Comparison of ENCODE assay signal across 13 cellular contexts in the genomic region with DNA sequence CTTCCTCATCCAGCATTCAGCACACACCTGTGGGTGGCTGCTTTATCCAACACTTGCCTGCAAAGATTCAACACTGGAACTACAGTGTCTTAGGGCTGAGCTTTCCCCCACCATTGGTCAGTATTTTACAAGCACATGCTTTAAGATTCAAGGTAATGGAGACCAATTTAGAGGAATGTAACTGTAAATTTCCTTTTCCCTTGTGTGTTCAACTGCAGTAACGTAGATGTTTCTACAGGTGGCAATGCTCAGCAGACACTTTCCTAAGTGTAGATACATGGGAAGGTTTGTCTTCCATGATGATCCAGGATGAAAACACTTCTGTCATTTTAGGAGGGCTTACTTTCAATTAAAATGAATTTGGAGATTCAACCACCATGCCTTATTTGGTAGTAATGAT.
DNase-seq lines count a peak whose midpoint lies in the region; ATAC-seq, FAIRE-seq and TF ChIP-seq lines count a peak whose summit lies in the region.
"Had no signal": no experiment of that assay in that cellular context is flagged by ENCODE, and none has a peak within 500 bp of the region (broad histone marks: within the 10 kb centered on the region; RNA-seq: fewer than 3 reads in every experiment).

No MANE protein-coding gene starts in this region.

- TF ChIP-seq RAD21 in HCT116 (IDR thresholded peaks at IDR 0.05; ENCODE audit: low read depth), result peak; percentile 10; the same call in 1 of the 2 replicates

- peak; percentile 76 for ATAC-seq in HCT116

- no peak overlapping the region for H2AFZ ChIP-seq in HCT116 (ENCODE audit: low read depth, low read length, poor library complexity, severe bottlenecking)

- no peak overlapping the region for H3K27ac ChIP-seq in HCT116 (ENCODE audit: low read depth, low read length)
- no peak overlapping the region for H3K27ac ChIP-seq in WERI-Rb-1
- H3K27ac ChIP-seq in kidney (ENCODE audit: low read depth in 2 of 2, low read length in 2 of 2), result no peak overlapping the region
- H3K27ac ChIP-seq: tibial nerve had no signal

- H3K4me2 ChIP-seq in HCT116 (ENCODE audit: low read length), result no peak overlapping the region

- intact Hi-C loops in HCT116 (cut with micrococcal nuclease), result no loop called here
- intact Hi-C loops in kidney (cut with DNase I), result no loop called here

- H3K79me2 ChIP-seq in HCT116 (ENCODE audit: insufficient read depth, low read length), result no peaks in the 10 kb centered on the region

- H3K27me3 ChIP-seq in BE2C (no peaks in the 10 kb centered on the region), HCT116 (ENCODE audit: insufficient read depth, low read length) (peaks cover 12% of the 10 kb centered on the region), WERI-Rb-1 (ENCODE audit: insufficient read depth, low read depth, severe bottlenecking) (no peaks in the 10 kb centered on the region)

- no peak for FAIRE-seq in kidney (lab: Jason Lieb, UNC)
- FAIRE-seq: G401.6 had no signal

- H3K4me3 ChIP-seq in BE2C (ENCODE audit: low read depth, low read length), result no peak overlapping the region
- no peak overlapping the region for H3K4me3 ChIP-seq in HCT116 (replicated peaks in 1 of 2; ENCODE audit: low read depth in 1 of 2, low read length in 2 of 2)
- no peak overlapping the region for H3K4me3 ChIP-seq in WERI-Rb-1 (ENCODE audit: low read depth, low read length)
- H3K4me3 ChIP-seq in kidney (ENCODE audit: low read length in 2 of 2), result no peak overlapping the region
- H3K4me3 ChIP-seq: tibial nerve had no signal

- TF ChIP-seq CTCF in BE2C (IDR thresholded peaks at IDR 0.05; ENCODE audit: low read depth, low read length), result peak; percentile 36
- peak in 2 of 3 experiments; percentile 46 to 48; a peak in 4 of 6 replicates for TF ChIP-seq CTCF in HCT116 (IDR thresholded peaks at IDR 0.05 in 2 of 3, conservative IDR thresholded peaks at IDR 0.05 in 1 of 3; ENCODE audit: borderline replicate concordance in 1 of 3, insufficient read depth in 1 of 3, low read depth in 2 of 3, low read length in 2 of 3)
- peak; percentile 57 for TF ChIP-seq CTCF in WERI-Rb-1 (IDR thresholded peaks at IDR 0.05; ENCODE audit: low read depth, low read length)
- peak; percentile 15 for TF ChIP-seq CTCF in kidney (IDR thresholded peaks at IDR 0.05; ENCODE audit: borderline replicate concordance, extremely low read depth, insufficient read depth)

- H3K36me3 ChIP-seq in BE2C, result no peaks in the 10 kb centered on the region
- no peaks in the 10 kb centered on the region for H3K36me3 ChIP-seq in HCT116 (ENCODE audit: control insufficient read depth in 1 of 2, insufficient read depth in 2 of 2, low read length in 2 of 2)
- H3K36me3 ChIP-seq in WERI-Rb-1, result no peaks in the 10 kb centered on the region
- H3K36me3 ChIP-seq in kidney (ENCODE audit: control insufficient read depth in 1 of 2, insufficient read depth in 2 of 2, low read length in 2 of 2), result no peaks in the 10 kb centered on the region
- H3K36me3 ChIP-seq: tibial nerve had no signal

- H3K9ac ChIP-seq in HCT116 (ENCODE audit: low read length) (no peak overlapping the region), kidney (ENCODE audit: low read length in 2 of 2) (no peak overlapping the region)

- H4K20me1 ChIP-seq in HCT116 (ENCODE audit: insufficient read depth), result no peaks in the 10 kb centered on the region

- POLR2A ChIA-PET in HCT116 (lab: Charles Lee), result no interaction called here

- H3K9me3 ChIP-seq in BE2C (no peaks in the 10 kb centered on the region), HCT116 (ENCODE audit: control insufficient read depth in 1 of 2, insufficient read depth in 1 of 2, low read depth in 1 of 2, low read length in 2 of 2) (no peaks in the 10 kb centered on the region), WERI-Rb-1 (ENCODE audit: severe bottlenecking) (no peaks in the 10 kb centered on the region), kidney (ENCODE audit: control insufficient read depth in 1 of 2, low read length in 2 of 2) (no peaks in the 10 kb centered on the region)
- H3K9me3 ChIP-seq: tibial nerve had no signal

- H3K9me2 ChIP-seq in HCT116 (ENCODE audit: insufficient read depth), result no peaks in the 10 kb centered on the region

- DNase-seq in BE2C (no peak), HCT116 (ENCODE audit: low read depth, low spot score) (peak; percentile 4), WERI-Rb-1 (no peak), kidney (no peak), ecto neural progenitor cell (ENCODE audit: low spot score) (no peak), NCI-H1105 treated with DMSO at 0.1 percent for 48 hours (lab: John Stamatoyannopoulos, UW) (no peak), HuH-7.5 (ENCODE audit: low spot score) (no peak)
- no peak for DNase-seq in activated CD8-positive, alpha-beta memory T cell treated with anti-CD3 and anti-CD28 coated beads, Interleukin-2, amount 50 U/mL, for 48 hours
- DNase-seq: activated gamma-delta T cell treated with Interleukin-2 at 50 U/mL for 16 hours; NCI-H2107; stimulated activated CD4-positive, alpha-beta T cell treated with anti-CD3 and anti-CD28 coated beads, Interleukin-2, amount 100 ng/mL, for 24 hours had no signal

- TF ChIP-seq POLR2A in HCT116 (IDR thresholded peaks at IDR 0.05; ENCODE audit: borderline replicate concordance, extremely low read depth, insufficient read depth, insufficient read length), result no peak

- no TSS peak for BruUV-seq in HCT116 (replicated peaks; lab: Mats Ljungman, UMichigan)

- RAD21 ChIA-PET in HCT116 (lab: Charles Lee; ENCODE audit: low non-redundant PET in 1 of 2, low total read pairs in 2 of 2, uncharacterized antibody in 2 of 2, unreplicated experiment in 2 of 2), result no interaction called here

- H3K4me1 ChIP-seq in BE2C (no peaks in the 10 kb centered on the region), HCT116 (ENCODE audit: control insufficient read depth in 1 of 2, insufficient read depth in 2 of 2, low read length in 2 of 2) (no peaks in the 10 kb centered on the region), kidney (ENCODE audit: control insufficient read depth in 1 of 2, insufficient read depth in 1 of 2, low read depth in 1 of 2, low read length in 2 of 2) (peaks cover 0 to 7% of the 10 kb centered on the region in 2 donors)

- CTCF ChIA-PET in HCT116 (lab: Charles Lee), result no interaction called here

TF ChIP-seq in HCT116, 20 proteins besides CTCF, POLR2A, EP300 and RAD21:
- TF ChIP-seq, protein P1, sequence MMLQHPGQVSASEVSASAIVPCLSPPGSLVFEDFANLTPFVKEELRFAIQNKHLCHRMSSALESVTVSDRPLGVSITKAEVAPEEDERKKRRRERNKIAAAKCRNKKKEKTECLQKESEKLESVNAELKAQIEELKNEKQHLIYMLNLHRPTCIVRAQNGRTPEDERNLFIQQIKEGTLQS (IDR thresholded peaks at IDR 0.05), result no peak
- TF ChIP-seq CEBPB (IDR thresholded peaks at IDR 0.05; ENCODE audit: low read depth), result no peak
- no peak for TF ChIP-seq YY1 (IDR thresholded peaks at IDR 0.05; ENCODE audit: extremely low read depth, insufficient replicate concordance, low read depth, low read length)
- TF ChIP-seq, protein P2, sequence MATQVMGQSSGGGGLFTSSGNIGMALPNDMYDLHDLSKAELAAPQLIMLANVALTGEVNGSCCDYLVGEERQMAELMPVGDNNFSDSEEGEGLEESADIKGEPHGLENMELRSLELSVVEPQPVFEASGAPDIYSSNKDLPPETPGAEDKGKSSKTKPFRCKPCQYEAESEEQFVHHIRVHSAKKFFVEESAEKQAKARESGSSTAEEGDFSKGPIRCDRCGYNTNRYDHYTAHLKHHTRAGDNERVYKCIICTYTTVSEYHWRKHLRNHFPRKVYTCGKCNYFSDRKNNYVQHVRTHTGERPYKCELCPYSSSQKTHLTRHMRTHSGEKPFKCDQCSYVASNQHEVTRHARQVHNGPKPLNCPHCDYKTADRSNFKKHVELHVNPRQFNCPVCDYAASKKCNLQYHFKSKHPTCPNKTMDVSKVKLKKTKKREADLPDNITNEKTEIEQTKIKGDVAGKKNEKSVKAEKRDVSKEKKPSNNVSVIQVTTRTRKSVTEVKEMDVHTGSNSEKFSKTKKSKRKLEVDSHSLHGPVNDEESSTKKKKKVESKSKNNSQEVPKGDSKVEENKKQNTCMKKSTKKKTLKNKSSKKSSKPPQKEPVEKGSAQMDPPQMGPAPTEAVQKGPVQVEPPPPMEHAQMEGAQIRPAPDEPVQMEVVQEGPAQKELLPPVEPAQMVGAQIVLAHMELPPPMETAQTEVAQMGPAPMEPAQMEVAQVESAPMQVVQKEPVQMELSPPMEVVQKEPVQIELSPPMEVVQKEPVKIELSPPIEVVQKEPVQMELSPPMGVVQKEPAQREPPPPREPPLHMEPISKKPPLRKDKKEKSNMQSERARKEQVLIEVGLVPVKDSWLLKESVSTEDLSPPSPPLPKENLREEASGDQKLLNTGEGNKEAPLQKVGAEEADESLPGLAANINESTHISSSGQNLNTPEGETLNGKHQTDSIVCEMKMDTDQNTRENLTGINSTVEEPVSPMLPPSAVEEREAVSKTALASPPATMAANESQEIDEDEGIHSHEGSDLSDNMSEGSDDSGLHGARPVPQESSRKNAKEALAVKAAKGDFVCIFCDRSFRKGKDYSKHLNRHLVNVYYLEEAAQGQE (IDR thresholded peaks at IDR 0.05; ENCODE audit: low read depth), result no peak
- TF ChIP-seq SIN3A (IDR thresholded peaks at IDR 0.05; ENCODE audit: low read depth), result no peak
- no peak for TF ChIP-seq EZH2 (IDR thresholded peaks at IDR 0.05)
- TF ChIP-seq, protein P3, sequence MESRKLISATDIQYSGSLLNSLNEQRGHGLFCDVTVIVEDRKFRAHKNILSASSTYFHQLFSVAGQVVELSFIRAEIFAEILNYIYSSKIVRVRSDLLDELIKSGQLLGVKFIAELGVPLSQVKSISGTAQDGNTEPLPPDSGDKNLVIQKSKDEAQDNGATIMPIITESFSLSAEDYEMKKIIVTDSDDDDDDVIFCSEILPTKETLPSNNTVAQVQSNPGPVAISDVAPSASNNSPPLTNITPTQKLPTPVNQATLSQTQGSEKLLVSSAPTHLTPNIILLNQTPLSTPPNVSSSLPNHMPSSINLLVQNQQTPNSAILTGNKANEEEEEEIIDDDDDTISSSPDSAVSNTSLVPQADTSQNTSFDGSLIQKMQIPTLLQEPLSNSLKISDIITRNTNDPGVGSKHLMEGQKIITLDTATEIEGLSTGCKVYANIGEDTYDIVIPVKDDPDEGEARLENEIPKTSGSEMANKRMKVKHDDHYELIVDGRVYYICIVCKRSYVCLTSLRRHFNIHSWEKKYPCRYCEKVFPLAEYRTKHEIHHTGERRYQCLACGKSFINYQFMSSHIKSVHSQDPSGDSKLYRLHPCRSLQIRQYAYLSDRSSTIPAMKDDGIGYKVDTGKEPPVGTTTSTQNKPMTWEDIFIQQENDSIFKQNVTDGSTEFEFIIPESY (IDR thresholded peaks at IDR 0.05; ENCODE audit: extremely low read depth, insufficient replicate concordance, low read length), result no peak
- TF ChIP-seq TCF7L2 (IDR thresholded peaks at IDR 0.05; ENCODE audit: borderline replicate concordance, extremely low read depth, insufficient read depth, insufficient read length), result no peak
- no peak for TF ChIP-seq ZFX (IDR thresholded peaks at IDR 0.05)
- TF ChIP-seq ZNF274 (IDR thresholded peaks at IDR 0.05; ENCODE audit: low read depth, low read length), result no peak
- no peak for TF ChIP-seq EZH2phosphoT487 (IDR thresholded peaks at IDR 0.05; ENCODE audit: borderline replicate concordance)
- TF ChIP-seq FOSL1 (IDR thresholded peaks at IDR 0.05; ENCODE audit: low read depth), result no peak
- TF ChIP-seq POLR2AphosphoS5 (IDR thresholded peaks at IDR 0.05; ENCODE audit: low read depth, low read length), result no peak
